17 cellular contexts compared by ENCODE assay signal in genomic region chr22:21695432-21696085, GRCh38. TPM values are rescaled to one million over a fixed set of nuclear protein-coding genes. Genes with fewer than 3 reads are reported as not detected.
DNase-seq lines count a peak whose midpoint lies in the region; ATAC-seq and TF ChIP-seq lines count a peak whose summit lies in the region.
"Had no signal": no experiment of that assay in that cellular context is flagged by ENCODE, and none has a peak within 500 bp of the region (broad histone marks: within the 10 kb centered on the region; RNA-seq: fewer than 3 reads in every experiment).

No MANE protein-coding gene starts in this region.

- peak overlapping the region in 1 of 59 donors; percentile 21 for H3K27ac ChIP-seq in dorsolateral prefrontal cortex
- H3K27ac ChIP-seq: A549 had no signal

- no peaks in the 10 kb centered on the region for H3K9me3 ChIP-seq in T-helper 17 cell (ENCODE audit: control insufficient read depth, low read length, poor library complexity, severe bottlenecking)
- H3K9me3 ChIP-seq: A549, MG63 had no signal

- H3K9me3 Mint-ChIP-seq in activated naive CD4-positive, alpha-beta T cell treated with anti-CD3 and anti-CD28 coated beads, Interleukin-2, amount 50 U/mL, for 72 hours = no peaks in the 10 kb centered on the region
- no peaks in the 10 kb centered on the region for H3K9me3 Mint-ChIP-seq in activated naive CD4-positive, alpha-beta T cell treated with anti-CD3 and anti-CD28 coated beads for 36 hours
- no peaks in the 10 kb centered on the region for H3K9me3 Mint-ChIP-seq in dendritic cell treated with granulocyte-macrophage colony-stimulating factor and Interleukin-4, amounts not matched to agents 40 ng/mL and 50 ng/mL, for 4 days
- H3K9me3 Mint-ChIP-seq in neural crest cell = no peaks in the 10 kb centered on the region
- H3K9me3 Mint-ChIP-seq: CD4-positive, CD25-positive, alpha-beta regulatory T cell had no signal

- peaks cover 6 to 7% of the 10 kb centered on the region in 2 donors for H3K36me3 Mint-ChIP-seq in activated naive CD4-positive, alpha-beta T cell treated with anti-CD3 and anti-CD28 coated beads, Interleukin-2, amount 50 U/mL, for 72 hours
- peaks cover 5% of the 10 kb centered on the region for H3K36me3 Mint-ChIP-seq in activated naive CD4-positive, alpha-beta T cell treated with anti-CD3 and anti-CD28 coated beads for 36 hours (ENCODE audit: low read depth)
- H3K36me3 Mint-ChIP-seq in T-helper 17 cell (ENCODE audit: low read depth) (peaks cover 8% of the 10 kb centered on the region), neural crest cell (ENCODE audit: low read depth) (no peaks in the 10 kb centered on the region)
- peaks cover 89% of the 10 kb centered on the region for H3K36me3 Mint-ChIP-seq in dendritic cell treated with granulocyte-macrophage colony-stimulating factor and Interleukin-4, amounts not matched to agents 40 ng/mL and 50 ng/mL, for 4 days (ENCODE audit: low read depth)

- no peak overlapping the region for H3K4me3 Mint-ChIP-seq in activated naive CD4-positive, alpha-beta T cell treated with anti-CD3 and anti-CD28 coated beads for 36 hours
- H3K4me3 Mint-ChIP-seq in T-helper 17 cell = no peak overlapping the region
- no peak overlapping the region for H3K4me3 Mint-ChIP-seq in dendritic cell treated with granulocyte-macrophage colony-stimulating factor and Interleukin-4, amounts not matched to agents 40 ng/mL and 50 ng/mL, for 4 days
- H3K4me3 Mint-ChIP-seq in neural crest cell = no peak overlapping the region
- H3K4me3 Mint-ChIP-seq: CD4-positive, CD25-positive, alpha-beta regulatory T cell had no signal

- H3K27me3 Mint-ChIP-seq in activated naive CD4-positive, alpha-beta T cell treated with anti-CD3 and anti-CD28 coated beads for 36 hours (ENCODE audit: low read depth) = no peaks in the 10 kb centered on the region
- H3K27me3 Mint-ChIP-seq in T-helper 17 cell (no peaks in the 10 kb centered on the region), neural crest cell (ENCODE audit: low read depth) (no peaks in the 10 kb centered on the region)
- no peaks in the 10 kb centered on the region for H3K27me3 Mint-ChIP-seq in dendritic cell treated with granulocyte-macrophage colony-stimulating factor and Interleukin-4, amounts not matched to agents 40 ng/mL and 50 ng/mL, for 4 days
- H3K27me3 Mint-ChIP-seq: CD4-positive, CD25-positive, alpha-beta regulatory T cell had no signal

- no peak for TF ChIP-seq CTCF in neural crest cell (conservative IDR thresholded peaks at IDR 0.05)
- TF ChIP-seq CTCF in dorsolateral prefrontal cortex (IDR thresholded peaks at IDR 0.05 in 54 of 56, conservative IDR thresholded peaks at IDR 0.05 in 2 of 56; ENCODE audit: low read depth in 1 of 56, partially characterized antibody in 56 of 56) = no peak

- H3K27me3 ChIP-seq in dorsolateral prefrontal cortex = no peaks in the 10 kb centered on the region
- H3K27me3 ChIP-seq: MG63 had no signal

- peaks cover 3% of the 10 kb centered on the region for H3K4me1 Mint-ChIP-seq in activated naive CD4-positive, alpha-beta T cell treated with anti-CD3 and anti-CD28 coated beads for 36 hours (ENCODE audit: low read depth)
- H3K4me1 Mint-ChIP-seq in T-helper 17 cell (peaks cover 4% of the 10 kb centered on the region), neural crest cell (peaks cover 16% of the 10 kb centered on the region)
- H3K4me1 Mint-ChIP-seq in dendritic cell treated with granulocyte-macrophage colony-stimulating factor and Interleukin-4, amounts not matched to agents 40 ng/mL and 50 ng/mL, for 4 days (ENCODE audit: low read depth) = no peaks in the 10 kb centered on the region

- intact Hi-C loops in activated naive CD4-positive, alpha-beta T cell treated with anti-CD3 and anti-CD28 coated beads for 36 hours (cut with micrococcal nuclease) = no loop called here
- intact Hi-C loops in dendritic cell treated with granulocyte-macrophage colony-stimulating factor and Interleukin-4, amounts not matched to agents 40 ng/mL and 50 ng/mL, for 4 days (cut with micrococcal nuclease) = no loop called here
- intact Hi-C loops in dorsolateral prefrontal cortex (cut with DNase I) = no loop called here

- no peak for ATAC-seq in activated naive CD4-positive, alpha-beta T cell treated with anti-CD3 and anti-CD28 coated beads, Interleukin-2, amount 50 U/mL, for 72 hours
- ATAC-seq in T-helper 17 cell = no peak
- ATAC-seq in HG02970 (IDR thresholded peaks at IDR 0.05; ENCODE audit: low FRiP score, unreplicated experiment) = no peak

- no peak overlapping the region for H3K4me3 ChIP-seq in dorsolateral prefrontal cortex
- H3K4me3 ChIP-seq: A549, MG63 had no signal

- CTCF ChIA-PET in activated naive CD4-positive, alpha-beta T cell treated with anti-CD3 and anti-CD28 coated beads for 36 hours (lab: Charles Lee) = no interaction called here

- no peak for DNase-seq in activated naive CD4-positive, alpha-beta T cell treated with anti-CD3 and anti-CD28 coated beads, Interleukin-2, amount 50 U/mL, for 72 hours (ENCODE audit: low spot score in 2 of 2)
- DNase-seq in activated naive CD4-positive, alpha-beta T cell treated with anti-CD3 and anti-CD28 coated beads for 36 hours = no peak
- DNase-seq in T-helper 17 cell (no peak), neural crest cell (ENCODE audit: low read depth, low spot score) (no peak), DMS79 treated with DMSO at 0.1 percent for 48 hours (lab: John Stamatoyannopoulos, UW) (no peak), dorsolateral prefrontal cortex (no peak)
- DNase-seq: CD4-positive, CD25-positive, alpha-beta regulatory T cell; Karpas-422; MG63; NCI-H1092; NCI-H146; NCI-H2081; NCI-H774; RPMI8226 had no signal

- H3K27ac Mint-ChIP-seq in activated naive CD4-positive, alpha-beta T cell treated with anti-CD3 and anti-CD28 coated beads, Interleukin-2, amount 50 U/mL, for 72 hours = peak overlapping the region; percentile 72 to 76
- H3K27ac Mint-ChIP-seq in activated naive CD4-positive, alpha-beta T cell treated with anti-CD3 and anti-CD28 coated beads for 36 hours = no peak overlapping the region
- H3K27ac Mint-ChIP-seq in T-helper 17 cell = peak overlapping the region; percentile 34
- H3K27ac Mint-ChIP-seq in dendritic cell treated with granulocyte-macrophage colony-stimulating factor and Interleukin-4, amounts not matched to agents 40 ng/mL and 50 ng/mL, for 4 days = peak overlapping the region; percentile 0
- peak overlapping the region; percentile 57 for H3K27ac Mint-ChIP-seq in neural crest cell (ENCODE audit: unreplicated experiment)

RNA-seq across cellular contexts. Expression of gene PPIL2, which starts 29.7 kb away (rescaled TPM):
- total RNA-seq in activated naive CD4-positive, alpha-beta T cell treated with anti-CD3 and anti-CD28 coated beads, Interleukin-2, amount 50 U/mL, for 72 hours = 10 to 100 TPM; 33.9 to 50.5 TPM
- 10 to 100 TPM; 40.9 to 42.3 TPM for total RNA-seq in activated naive CD4-positive, alpha-beta T cell treated with anti-CD3 and anti-CD28 coated beads for 36 hours
- total RNA-seq in T-helper 17 cell = 10 to 100 TPM; 59.4 to 69.3 TPM
- 39.7 and 41.9 TPM in 2 replicates for total RNA-seq in neural crest cell
- total RNA-seq in dorsolateral prefrontal cortex = 10 to 100 TPM; 27.4 to 65.8 (median 42.2) TPM

RNA-seq across cellular contexts. Expression of gene YPEL1, which starts 40.0 kb away (rescaled TPM):
- 1 to 10 TPM; 2.4 to 4.9 TPM for total RNA-seq in activated naive CD4-positive, alpha-beta T cell treated with anti-CD3 and anti-CD28 coated beads, Interleukin-2, amount 50 U/mL, for 72 hours
- total RNA-seq in activated naive CD4-positive, alpha-beta T cell treated with anti-CD3 and anti-CD28 coated beads for 36 hours = 1 to 10 TPM in 1 of 2 experiments, under 1 TPM in 1; 0.88 to 1.6 TPM
- total RNA-seq in T-helper 17 cell = 1 to 10 TPM; 3.5 to 4.6 TPM
- 19.5 and 20.9 TPM in 2 replicates for total RNA-seq in neural crest cell
- total RNA-seq in dorsolateral prefrontal cortex = 10 to 100 TPM; 16.4 to 47.2 (median 29.4) TPM

RNA-seq across cellular contexts. Expression of gene SDF2L1, which starts 53.5 kb away (rescaled TPM):
- 10 to 100 TPM; 25.3 to 27.8 TPM for total RNA-seq in activated naive CD4-positive, alpha-beta T cell treated with anti-CD3 and anti-CD28 coated beads, Interleukin-2, amount 50 U/mL, for 72 hours
- total RNA-seq in activated naive CD4-positive, alpha-beta T cell treated with anti-CD3 and anti-CD28 coated beads for 36 hours = 10 to 100 TPM; 21.7 to 22.3 TPM
- total RNA-seq in T-helper 17 cell (10 to 100 TPM; 25.6 to 30.1 TPM), neural crest cell (29.4 and 33.8 TPM in 2 replicates), dorsolateral prefrontal cortex (10 to 100 TPM in 86 of 120 experiments, 1 to 10 TPM in 34; 4.9 to 43.3 (median 11.4) TPM)
